28 cellular contexts compared by ENCODE assay signal in genomic region chr19:22610121-22610520, GRCh38. TPM values are rescaled to one million over a fixed set of nuclear protein-coding genes. Genes with fewer than 3 reads are reported as not detected.
"Had no signal": no experiment of that assay in that cellular context is flagged by ENCODE, and none has a peak within 500 bp of the region (broad histone marks: within the 10 kb centered on the region; RNA-seq: fewer than 3 reads in every experiment).

No MANE protein-coding gene starts in this region.

- ATAC-seq: activated CD4-positive, CD25-positive, alpha-beta regulatory T cell treated with anti-CD3 and anti-CD28 coated beads, Interleukin-2, amount 50 U/mL, for 24 hours; activated CD8-positive, alpha-beta T cell treated with anti-CD3 and anti-CD28 coated beads for 36 hours; activated T-cell treated with anti-CD3 and anti-CD28 coated beads, Interleukin-2, amount 50 U/mL, for 4 hours; activated T-helper 17 cell treated with anti-CD3 and anti-CD28 coated beads, Interleukin-2, amount 50 U/mL, for 72 hours; T-helper 17 cell had no signal

- H3K36me3 ChIP-seq: brain microvascular endothelial cell, WERI-Rb-1 had no signal

- H3K27me3 ChIP-seq: brain microvascular endothelial cell had no signal

- DNase-seq: activated B cell treated with CpG ODN at 0.5 μM for 24 hours; activated CD4-positive, alpha-beta T cell treated with anti-CD3 and anti-CD28 coated beads for 48 hours; activated CD4-positive, alpha-beta T cell treated with anti-CD3 and anti-CD28 coated beads, Interleukin-2, amount 50 U/mL, for 1 hour; activated CD4-positive, alpha-beta T cell treated with anti-CD3 and anti-CD28 coated beads, Interleukin-2, amount 50 U/mL, for 48 hours; activated CD8-positive, alpha-beta memory T cell treated with anti-CD3 and anti-CD28 coated beads for 24 hours; activated CD8-positive, alpha-beta T cell treated with anti-CD3 and anti-CD28 coated beads for 36 hours; activated effector memory CD4-positive, alpha-beta T cell treated with Interleukin-2 at 50 U/mL for 16 hours; activated gamma-delta T cell treated with Interleukin-2 at 50 U/mL for 16 hours; activated naive CD4-positive, alpha-beta T cell treated with anti-CD3 and anti-CD28 coated beads, Interleukin-2, amount 50 U/mL, for 16 hours; activated naive CD4-positive, alpha-beta T cell treated with Interleukin-2 at 50 U/mL for 16 hours; activated T-cell treated with anti-CD3 and anti-CD28 coated beads, Interleukin-2, amount 50 U/mL, for 4 hours; amniotic stem cell; anterior cingulate cortex; brain microvascular endothelial cell; caudate nucleus; effector CD8-positive, alpha-beta T cell; foreskin fibroblast; glutamatergic neuron; T-helper 1 cell; T-helper 17 cell; T1000; WERI-Rb-1 had no signal

- H3K27ac ChIP-seq: brain microvascular endothelial cell, epithelial cell of prostate, WERI-Rb-1 had no signal

RNA-seq across cellular contexts. Expression of gene ZNF492, which starts 24.0 kb away (rescaled TPM):
- total RNA-seq: astrocyte, chondrocyte, endothelial cell of umbilical vein had no signal
- polyA plus RNA-seq: endothelial cell of umbilical vein had no signal
